ENCODE assay signal across 8 cellular contexts in the genomic region with DNA sequence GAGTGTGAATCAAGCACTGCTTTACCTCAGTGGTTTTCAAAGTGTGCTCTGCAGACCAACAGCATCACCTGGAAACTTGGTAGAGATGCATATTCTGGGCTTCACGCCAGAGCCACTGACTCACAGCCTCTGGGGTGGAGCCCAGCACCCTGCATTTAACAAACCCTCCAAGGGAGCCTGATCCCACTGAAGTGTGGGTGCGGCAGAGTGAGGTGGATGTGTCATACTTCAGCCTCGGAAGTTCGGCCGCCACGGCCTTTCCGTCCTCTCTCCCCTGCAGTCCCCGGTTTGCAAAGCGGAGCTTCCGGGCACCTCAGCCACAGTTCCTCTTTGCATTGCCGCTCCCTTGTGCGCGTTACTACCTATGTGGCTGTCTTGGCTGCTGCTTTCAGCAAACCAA.
DNase-seq lines count a peak whose midpoint lies in the region; ATAC-seq and TF ChIP-seq lines count a peak whose summit lies in the region.

No MANE protein-coding gene starts in this region.

- peak; percentile 66 for ATAC-seq in stimulated activated naive CD8-positive, alpha-beta T cell treated with anti-CD3 and anti-CD28 coated beads, Interleukin-15, amount 100 ng/mL, for 72 hours
- no peak for ATAC-seq in GM21723 (IDR thresholded peaks at IDR 0.05; ENCODE audit: unreplicated experiment)

- peaks cover 6% of the 10 kb centered on the region for H3K27me3 Mint-ChIP-seq in stimulated activated naive CD8-positive, alpha-beta T cell treated with anti-CD3 and anti-CD28 coated beads, Interleukin-15, amount 100 ng/mL, for 72 hours

- DNase-seq in COR-L47 (lab: John Stamatoyannopoulos, UW) (peak; percentile 96), Kasumi-1 (lab: John Stamatoyannopoulos, UW) (peak; percentile 36 to 44), SW 1271 (lab: John Stamatoyannopoulos, UW) (peak; percentile 18 to 57), epithelial cell of esophagus (ENCODE audit: low read depth) (peak; percentile 99), GM19238 (ENCODE audit: insufficient read length, low spot score) (no peak), NCI-H2227 (lab: John Stamatoyannopoulos, UW; ENCODE audit: unreplicated experiment) (no peak)
- peak; percentile 3 to 19 for DNase-seq in stimulated activated naive CD8-positive, alpha-beta T cell treated with anti-CD3 and anti-CD28 coated beads, Interleukin-15, amount 100 ng/mL, for 72 hours

- TF ChIP-seq CTCF in epithelial cell of esophagus (IDR thresholded peaks at IDR 0.05; ENCODE audit: insufficient read depth, low read depth, low read length, missing control alignments) = no peak

- H3K27ac Mint-ChIP-seq in stimulated activated naive CD8-positive, alpha-beta T cell treated with anti-CD3 and anti-CD28 coated beads, Interleukin-15, amount 100 ng/mL, for 72 hours = peak overlapping the region in 1 of 2 donors; percentile 59

- peak overlapping the region in 1 of 2 donors; percentile 24 for H3K4me3 Mint-ChIP-seq in stimulated activated naive CD8-positive, alpha-beta T cell treated with anti-CD3 and anti-CD28 coated beads, Interleukin-15, amount 100 ng/mL, for 72 hours

- H3K4me1 Mint-ChIP-seq in stimulated activated naive CD8-positive, alpha-beta T cell treated with anti-CD3 and anti-CD28 coated beads, Interleukin-15, amount 100 ng/mL, for 72 hours = no peaks in the 10 kb centered on the region

- no peak overlapping the region for H3K4me3 ChIP-seq in epithelial cell of esophagus (ENCODE audit: low read length)

- H3K9me3 Mint-ChIP-seq in stimulated activated naive CD8-positive, alpha-beta T cell treated with anti-CD3 and anti-CD28 coated beads, Interleukin-15, amount 100 ng/mL, for 72 hours = no peaks in the 10 kb centered on the region

Comparison
In these comparisons a context has a peak if more than half of its experiments do, and no peak if none do; other contexts are left out.
1. DNase-seq: peak in COR-L47 (single experiment), Kasumi-1 (2 of 2), SW 1271 (2 of 2), epithelial cell of esophagus (single experiment) and stimulated activated naive CD8-positive, alpha-beta T cell treated with anti-CD3 and anti-CD28 coated beads, Interleukin-15, amount 100 ng/mL, for 72 hours (2 of 2); none in GM19238 (single experiment) and NCI-H2227 (single experiment).